ENCODE assay signal across 11 cellular contexts in genomic region chr19:11194657-11195056, GRCh38. TPM values are rescaled to one million over a fixed set of nuclear protein-coding genes. Genes with fewer than 3 reads are reported as not detected.
DNase-seq lines count a peak whose midpoint lies in the region; ATAC-seq, FAIRE-seq and TF ChIP-seq lines count a peak whose summit lies in the region.
"Had no signal": no experiment of that assay in that cellular context is flagged by ENCODE, and none has a peak within 500 bp of the region (broad histone marks: within the 10 kb centered on the region; RNA-seq: fewer than 3 reads in every experiment).

No MANE protein-coding gene starts in this region.

- H3K36me3 ChIP-seq in BLaER1 (peaks cover 18% of the 10 kb centered on the region), skeletal muscle satellite cell (ENCODE audit: insufficient read depth, low read length) (peaks cover 47% of the 10 kb centered on the region)
- no peaks in the 10 kb centered on the region for H3K36me3 ChIP-seq in naive thymus-derived CD4-positive, alpha-beta T cell (ENCODE audit: control insufficient read depth in 2 of 3, insufficient read depth in 3 of 3, low read length in 3 of 3)

- H3K4me3 Mint-ChIP-seq in naive thymus-derived CD4-positive, alpha-beta T cell, result no peak overlapping the region
- H3K4me3 Mint-ChIP-seq: central memory CD8-positive, alpha-beta T cell had no signal

- H3K4me3 ChIP-seq in BLaER1 (peak overlapping the region; percentile 60), foreskin fibroblast (ENCODE audit: low read depth in 1 of 2, low read length in 2 of 2) (peak overlapping the region; percentile 93 to 94), skeletal muscle satellite cell (ENCODE audit: low read length) (peak overlapping the region; percentile 83)
- H3K4me3 ChIP-seq in naive thymus-derived CD4-positive, alpha-beta T cell (ENCODE audit: low read length), result no peak overlapping the region

- no peak for ATAC-seq in naive thymus-derived CD4-positive, alpha-beta T cell
- ATAC-seq in GM21737 (IDR thresholded peaks at IDR 0.05; ENCODE audit: unreplicated experiment), result no peak

- H3K27me3 ChIP-seq in BLaER1 (no peaks in the 10 kb centered on the region), skeletal muscle satellite cell (ENCODE audit: control insufficient read depth, insufficient read depth, low read length) (no peaks in the 10 kb centered on the region)
- H3K27me3 ChIP-seq in naive thymus-derived CD4-positive, alpha-beta T cell (ENCODE audit: control insufficient read depth in 2 of 2, insufficient read depth in 2 of 2, low read length in 2 of 2), result peaks cover 0 to 3% of the 10 kb centered on the region in 2 donors

- CTCF ChIA-PET in naive thymus-derived CD4-positive, alpha-beta T cell (lab: Charles Lee), result no interaction called here

- H3K4me1 Mint-ChIP-seq in naive thymus-derived CD4-positive, alpha-beta T cell, result peaks cover 0 to 15% (median 6%) of the 10 kb centered on the region in 7 donors

- peaks cover 5 to 21% (median 10%) of the 10 kb centered on the region in 5 donors for H3K27me3 Mint-ChIP-seq in naive thymus-derived CD4-positive, alpha-beta T cell

- H3K4me2 ChIP-seq in BLaER1 (peak overlapping the region; percentile 99), skeletal muscle satellite cell (ENCODE audit: low read length) (peak overlapping the region; percentile 95)

- no peaks in the 10 kb centered on the region for H3K36me3 Mint-ChIP-seq in naive thymus-derived CD4-positive, alpha-beta T cell

- H3K4me1 ChIP-seq in BLaER1, result peaks cover 84% of the 10 kb centered on the region
- peaks cover 63% of the 10 kb centered on the region for H3K4me1 ChIP-seq in skeletal muscle satellite cell (ENCODE audit: control insufficient read depth, insufficient read depth, low read length)
- peaks cover 0 to 13% of the 10 kb centered on the region in 2 donors for H3K4me1 ChIP-seq in naive thymus-derived CD4-positive, alpha-beta T cell (ENCODE audit: control insufficient read depth in 2 of 2, insufficient read depth in 2 of 2, low read length in 2 of 2)

- no peak for TF ChIP-seq CTCF in foreskin fibroblast (IDR thresholded peaks at IDR 0.05; ENCODE audit: low read depth, low read length)

- no peak overlapping the region for H3K27ac Mint-ChIP-seq in naive thymus-derived CD4-positive, alpha-beta T cell

- H3K9me3 Mint-ChIP-seq in naive thymus-derived CD4-positive, alpha-beta T cell, result peaks cover 0 to 2% (median 0%) of the 10 kb centered on the region in 11 donors
- H3K9me3 Mint-ChIP-seq: central memory CD8-positive, alpha-beta T cell had no signal

- POLR2A ChIA-PET in naive thymus-derived CD4-positive, alpha-beta T cell (lab: Charles Lee), result interaction anchor here (0.6 kb wide), 1 partner anchor 10 kb away, joined by 4 read pairs; no protein-coding TSS in a partner anchor

- no peaks in the 10 kb centered on the region for H4K20me1 ChIP-seq in BLaER1

- no peaks in the 10 kb centered on the region for H3K9me3 ChIP-seq in BLaER1
- H3K9me3 ChIP-seq in skeletal muscle satellite cell (replicated peaks; ENCODE audit: low read length), result no peaks in the 10 kb centered on the region
- no peaks in the 10 kb centered on the region for H3K9me3 ChIP-seq in naive thymus-derived CD4-positive, alpha-beta T cell (ENCODE audit: control insufficient read depth in 2 of 3, low read length in 3 of 3)

- no peak for FAIRE-seq in RCC 7860 (lab: Jason Lieb, UNC)

- H3K27ac ChIP-seq in BLaER1, result peak overlapping the region; percentile 92
- H3K27ac ChIP-seq in naive thymus-derived CD4-positive, alpha-beta T cell (ENCODE audit: low read depth, low read length), result no peak overlapping the region

- H3K9ac ChIP-seq in BLaER1, result peak overlapping the region; percentile 74
- peak overlapping the region; percentile 79 for H3K9ac ChIP-seq in skeletal muscle satellite cell (ENCODE audit: low read depth, low read length)

- peak; percentile 59 for DNase-seq in UCSD-AML1 (lab: John Stamatoyannopoulos, UW; ENCODE audit: unreplicated experiment)
- DNase-seq in foreskin fibroblast, result peak in 1 of 2 donors; percentile 60
- no peak for DNase-seq in naive thymus-derived CD4-positive, alpha-beta T cell
- DNase-seq in RCC 7860 (ENCODE audit: low spot score), result no peak
- no peak for DNase-seq in NCI-H146 treated with DMSO at 0.1 percent for 48 hours (lab: John Stamatoyannopoulos, UW; ENCODE audit: unreplicated experiment)
- DNase-seq: T1000 had no signal

- intact Hi-C loops in naive thymus-derived CD4-positive, alpha-beta T cell (cut with micrococcal nuclease), result no loop called here

RNA-seq across cellular contexts. Expression of gene KANK2, which starts 2.7 kb away (rescaled TPM):
- total RNA-seq in skeletal muscle satellite cell (2012; rRNA removed), result 266 and 301 TPM in 2 replicates
- total RNA-seq in naive thymus-derived CD4-positive, alpha-beta T cell, result 1 to 10 TPM in 1 of 5 experiments, under 1 TPM in 4; 0.32 to 2.9 (median 0.53) TPM
- polyA plus RNA-seq in naive thymus-derived CD4-positive, alpha-beta T cell, result not detected

RNA-seq across cellular contexts. Expression of gene SPC24, which starts 39.1 kb away (rescaled TPM):
- 45.7 and 54.5 TPM in 2 replicates for total RNA-seq in skeletal muscle satellite cell (2012; rRNA removed)
- total RNA-seq in naive thymus-derived CD4-positive, alpha-beta T cell, result 10 to 100 TPM in 1 of 5 experiments, 1 to 10 TPM in 2, under 1 TPM in 2; 0.56 to 45.4 (median 1.9) TPM
- polyA plus RNA-seq in naive thymus-derived CD4-positive, alpha-beta T cell, result under 1 TPM in 1 of 2 donors, not detected in 1; 0.33 TPM

RNA-seq across cellular contexts. Expression of gene ANGPTL8, which starts 44.8 kb away (rescaled TPM):
- total RNA-seq in skeletal muscle satellite cell (2012; rRNA removed), result not detected in 2 replicates
- not detected for total RNA-seq in naive thymus-derived CD4-positive, alpha-beta T cell
- not detected for polyA plus RNA-seq in naive thymus-derived CD4-positive, alpha-beta T cell
- total RNA-seq: myocyte had no signal
